In the genomic region with DNA sequence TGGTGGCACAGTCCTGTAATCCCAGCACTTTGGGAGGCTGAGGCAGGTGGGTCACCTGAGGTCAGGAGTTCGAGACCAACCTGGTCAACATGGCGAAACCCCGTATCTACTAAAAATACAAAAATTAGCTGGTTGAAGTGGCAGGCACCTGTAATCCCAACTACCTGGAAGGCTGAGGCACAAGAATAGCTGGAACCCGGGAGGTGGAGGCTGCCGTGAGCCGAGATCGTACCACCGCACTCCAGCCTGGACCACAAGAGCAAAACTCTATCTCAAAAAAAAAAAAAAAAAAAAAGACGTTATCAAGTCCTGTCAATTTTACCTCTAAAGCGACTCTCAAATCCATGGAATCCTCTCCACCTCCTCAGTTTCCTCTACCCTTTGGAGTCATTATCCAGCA, we compare ENCODE assay signal across 5 cellular contexts. TPM values are rescaled to one million over a fixed set of nuclear protein-coding genes. Genes with fewer than 3 reads are reported as not detected.
"Had no signal": no experiment of that assay in that cellular context is flagged by ENCODE, and none has a peak within 500 bp of the region (broad histone marks: within the 10 kb centered on the region; RNA-seq: fewer than 3 reads in every experiment).

No MANE protein-coding gene starts in this region.

RNA-seq across cellular contexts. Expression of gene MPPED1, which starts 56.1 kb away (rescaled TPM):
- total RNA-seq: subcutaneous adipose tissue, thoracic aorta, thyroid gland, transverse colon, upper lobe of left lung had no signal
